In genomic region chr1:3695326-3696217, GRCh38 we compare ENCODE assay signal across 8 cellular contexts. TPM values are rescaled to one million over a fixed set of nuclear protein-coding genes. Genes with fewer than 3 reads are reported as not detected.
DNase-seq lines count a peak whose midpoint lies in the region; ATAC-seq and TF ChIP-seq lines count a peak whose summit lies in the region.

No MANE protein-coding gene starts in this region.

- TF ChIP-seq CTCF in ascending aorta (IDR thresholded peaks at IDR 0.05) (peak; percentile 29 to 63 (median 42)), smooth muscle cell (IDR thresholded peaks at IDR 0.05; ENCODE audit: borderline replicate concordance, insufficient read depth, poor library complexity, severe bottlenecking) (peak; percentile 68)

- H3K9me3 ChIP-seq in ascending aorta (no peaks in the 10 kb centered on the region), smooth muscle cell (replicated peaks; ENCODE audit: low read depth) (no peaks in the 10 kb centered on the region)

- H2AFZ ChIP-seq in smooth muscle cell (ENCODE audit: low read depth): no peak overlapping the region

- no peaks in the 10 kb centered on the region for H3K36me3 ChIP-seq in ascending aorta
- H3K36me3 ChIP-seq in smooth muscle cell (ENCODE audit: low read depth): no peaks in the 10 kb centered on the region

- intact Hi-C loops in ascending aorta (cut with DNase I): no loop called here

- H3F3A ChIP-seq in smooth muscle cell (ENCODE audit: low read depth): no peaks in the 10 kb centered on the region

- H3K27me3 ChIP-seq in ascending aorta (peaks cover 5% of the 10 kb centered on the region), smooth muscle cell (ENCODE audit: low read depth) (no peaks in the 10 kb centered on the region)

- H3K27ac ChIP-seq in ascending aorta: no peak overlapping the region
- H3K27ac ChIP-seq in smooth muscle cell (ENCODE audit: low read depth): no peak overlapping the region

- DNase-seq in SIG-M5 treated with dmso at 0.1 percent for 504 hours (lab: John Stamatoyannopoulos, UW; ENCODE audit: unreplicated experiment) (peak; percentile 10), SIG-M5 (lab: John Stamatoyannopoulos, UW) (no peak), OCI-M2 (lab: John Stamatoyannopoulos, UW; ENCODE audit: unreplicated experiment) (peak; percentile 0), ascending aorta (ENCODE audit: low spot score in 2 of 2) (no peak), hepatic stellate cell (ENCODE audit: low spot score) (peak; percentile 85), smooth muscle cell (lab: John Stamatoyannopoulos, UW; ENCODE audit: unreplicated experiment) (peak; percentile 12)
- DNase-seq in effector CD8-positive, alpha-beta T cell (lab: John Stamatoyannopoulos, UW): no peak

- peak overlapping the region; percentile 72 for H3K4me2 ChIP-seq in smooth muscle cell

- WGBS in smooth muscle cell (ENCODE audit: low lambda C conversion rate): 52% methylated on average over 33 of the region's 33 CpGs

- no peak for ATAC-seq in GM19467 (IDR thresholded peaks at IDR 0.05; ENCODE audit: unreplicated experiment)

- H3K4me3 ChIP-seq in ascending aorta: no peak overlapping the region
- no peak overlapping the region for H3K4me3 ChIP-seq in smooth muscle cell

- H3K79me2 ChIP-seq in smooth muscle cell (ENCODE audit: low read depth): no peaks in the 10 kb centered on the region

- H3K4me1 ChIP-seq in ascending aorta (no peaks in the 10 kb centered on the region), smooth muscle cell (ENCODE audit: low read depth) (no peaks in the 10 kb centered on the region)

- no peak overlapping the region for H3K9ac ChIP-seq in smooth muscle cell (ENCODE audit: low read depth)

- no peaks in the 10 kb centered on the region for H4K20me1 ChIP-seq in smooth muscle cell (ENCODE audit: low read depth)

RNA-seq across cellular contexts. Expression of gene TP73, which starts 43.3 kb away (rescaled TPM):
- total RNA-seq in ascending aorta (not detected), smooth muscle cell (0.04 and 0.22 TPM in 2 replicates)
- polyA plus RNA-seq in smooth muscle cell: 0.50 TPM in 1 of 2 replicates, not detected in the other

RNA-seq across cellular contexts. Expression of gene WRAP73, which starts 45.7 kb away (rescaled TPM):
- total RNA-seq in ascending aorta (14.4 TPM), smooth muscle cell (14.2 and 17.2 TPM in 2 replicates)
- 20.8 and 21.5 TPM in 2 replicates for polyA plus RNA-seq in smooth muscle cell

RNA-seq across cellular contexts. Expression of gene CCDC27, which starts 56.7 kb away (rescaled TPM):
- not detected for total RNA-seq in ascending aorta
- total RNA-seq in smooth muscle cell: not detected in 2 replicates
- polyA plus RNA-seq in smooth muscle cell: not detected in 2 replicates

Comparison
In these comparisons a context has a peak if more than half of its experiments do, and no peak if none do; other contexts are left out.
1. DNase-seq: peak in SIG-M5 treated with dmso at 0.1 percent for 504 hours (single experiment), OCI-M2 (single experiment), hepatic stellate cell (single experiment) and smooth muscle cell (single experiment); none in SIG-M5 (single experiment), ascending aorta (0 of 2) and effector CD8-positive, alpha-beta T cell (single experiment).